ENCODE assay signal across 20 cellular contexts in the genomic region with DNA sequence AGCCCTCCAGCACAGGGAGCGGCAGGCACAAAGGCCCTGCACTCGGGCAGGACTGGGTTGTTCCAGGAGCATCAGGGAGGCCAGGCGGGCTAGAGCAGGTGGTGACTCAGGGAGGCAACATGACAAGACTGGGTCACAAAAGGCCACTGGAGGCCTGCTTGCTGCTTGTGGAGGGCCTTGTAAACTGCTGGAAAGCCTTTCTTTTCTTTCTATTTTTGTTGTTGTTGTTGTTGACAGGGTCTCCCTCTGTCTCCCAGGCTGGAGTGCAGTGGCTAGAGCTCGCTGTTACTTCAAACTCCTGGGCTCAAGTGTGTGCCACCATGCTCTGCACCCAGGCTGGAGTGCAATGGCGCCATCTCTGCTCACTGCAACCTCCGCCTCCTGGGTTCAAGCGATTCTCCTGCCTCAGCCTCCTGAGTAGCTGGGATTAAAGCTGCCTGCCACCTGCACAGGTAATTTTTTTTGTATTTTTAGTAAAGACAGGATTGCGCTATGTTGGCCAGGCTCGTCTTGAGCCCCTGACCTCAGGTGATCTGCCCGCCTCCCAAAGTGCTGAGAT. TPM values are rescaled to one million over a fixed set of nuclear protein-coding genes. Genes with fewer than 3 reads are reported as not detected.
DNase-seq lines count a peak whose midpoint lies in the region; ATAC-seq and TF ChIP-seq lines count a peak whose summit lies in the region.
"Had no signal": no experiment of that assay in that cellular context is flagged by ENCODE, and none has a peak within 500 bp of the region (broad histone marks: within the 10 kb centered on the region; RNA-seq: fewer than 3 reads in every experiment).

No MANE protein-coding gene starts in this region.

- H3K4me2 ChIP-seq in osteoblast (ENCODE audit: insufficient read depth, low read length): peak overlapping the region; percentile 86
- H3K4me2 ChIP-seq: neural progenitor cell had no signal

- TF ChIP-seq CTCF in HEK293 (tag by site-specific recombination; IDR thresholded peaks at IDR 0.05) (peak; percentile 67), WERI-Rb-1 (IDR thresholded peaks at IDR 0.05; ENCODE audit: low read depth, low read length) (peak; percentile 10; the same call in 1 of the 2 replicates), osteoblast (IDR thresholded peaks at IDR 0.05; ENCODE audit: extremely low read depth, low read depth, low read length) (no peak)

- H3K9me3 ChIP-seq in HEK293 (ENCODE audit: control insufficient read depth, insufficient read depth, low read depth, low read length) (no peaks in the 10 kb centered on the region), WERI-Rb-1 (ENCODE audit: severe bottlenecking) (no peaks in the 10 kb centered on the region), osteoblast (ENCODE audit: low read depth, low read length) (no peaks in the 10 kb centered on the region)

- H4K20me1 ChIP-seq in osteoblast (ENCODE audit: insufficient read depth, low read length): no peaks in the 10 kb centered on the region

- DNase-seq in AG08395 (ENCODE audit: low spot score) (peak; percentile 29), WERI-Rb-1 (no peak), osteoblast (ENCODE audit: insufficient read length, low spot score, missing footprints) (no peak), AML-193 (lab: John Stamatoyannopoulos, UW) (no peak)
- no peak for DNase-seq in activated CD8-positive, alpha-beta memory T cell treated with anti-CD3 and anti-CD28 coated beads, Interleukin-2, amount 50 U/mL, for 48 hours
- DNase-seq: activated CD4-positive, alpha-beta T cell treated with anti-CD3 and anti-CD28 coated beads for 36 hours; activated gamma-delta T cell; cerebellar nuclear complex; effector memory CD4-positive, alpha-beta T cell; H7; NCI-H1930; NCI-H510A; retina; stimulated activated CD4-positive, alpha-beta T cell treated with anti-CD3 and anti-CD28 coated beads, Interleukin-2, amount 100 ng/mL, for 24 hours; T-helper 9 cell had no signal

- H3K4me1 ChIP-seq in HEK293 (ENCODE audit: control insufficient read depth, insufficient read depth, low read length) (no peaks in the 10 kb centered on the region; the same call in 1 of the 2 replicates), osteoblast (ENCODE audit: insufficient read depth, low read length) (peaks cover 15% of the 10 kb centered on the region)

- ATAC-seq in GM18517 (IDR thresholded peaks at IDR 0.05; ENCODE audit: unreplicated experiment): no peak
- no peak for ATAC-seq in HG02642 (IDR thresholded peaks at IDR 0.05; ENCODE audit: poor library complexity, unreplicated experiment)
- ATAC-seq: activated CD4-positive, alpha-beta T cell treated with anti-CD3 and anti-CD28 coated beads for 36 hours had no signal

- H3K36me3 ChIP-seq in HEK293 (ENCODE audit: control insufficient read depth in 2 of 2, insufficient read depth in 1 of 2, low read length in 2 of 2) (no peaks in the 10 kb centered on the region), WERI-Rb-1 (no peaks in the 10 kb centered on the region), osteoblast (ENCODE audit: insufficient read depth, low read length) (no peaks in the 10 kb centered on the region)
- H3K36me3 ChIP-seq: neural progenitor cell had no signal

- H3K27me3 ChIP-seq in WERI-Rb-1 (ENCODE audit: insufficient read depth, low read depth, severe bottlenecking): no peaks in the 10 kb centered on the region
- no peaks in the 10 kb centered on the region for H3K27me3 ChIP-seq in osteoblast (ENCODE audit: insufficient read depth, low read length)
- H3K27me3 ChIP-seq: neural progenitor cell had no signal

- CTCF ChIA-PET in HEK293 (lab: Yijun Ruan, JAX): interaction anchor here (0.7 kb wide), 1 partner anchor 124 kb away, joined by 3 read pairs; no protein-coding TSS in a partner anchor

- POLR2A ChIA-PET in HEK293 (lab: Yijun Ruan, JAX): no interaction called here

- no peaks in the 10 kb centered on the region for H3K79me2 ChIP-seq in osteoblast (ENCODE audit: insufficient read depth, low read length)

- H3K4me3 ChIP-seq in HEK293 (ENCODE audit: low read depth, low read length) (no peak overlapping the region), WERI-Rb-1 (ENCODE audit: low read depth, low read length) (no peak overlapping the region), osteoblast (ENCODE audit: insufficient read depth, low read length) (no peak overlapping the region)
- H3K4me3 ChIP-seq: neural progenitor cell had no signal

- H3K27ac ChIP-seq in HEK293 (ENCODE audit: extremely low read depth, low read depth, low read length): no peak overlapping the region
- no peak overlapping the region for H3K27ac ChIP-seq in WERI-Rb-1
- H3K27ac ChIP-seq in osteoblast (ENCODE audit: low read depth, low read length): peak overlapping the region; percentile 90
- H3K27ac ChIP-seq: C4-2B, neural progenitor cell had no signal

- peak overlapping the region; percentile 87 for H2AFZ ChIP-seq in osteoblast (ENCODE audit: low read length)
- H2AFZ ChIP-seq: neural progenitor cell had no signal

TF ChIP-seq in HEK293, 187 proteins besides CTCF, POLR2A, EP300 and RAD21:
- TF ChIP-seq GLIS1 (tag by site-specific recombination; IDR thresholded peaks at IDR 0.05): peak; percentile 25; the same call in 1 of the 2 replicates
- TF ChIP-seq ZFP41 (tag by site-specific recombination; IDR thresholded peaks at IDR 0.05; ENCODE audit: borderline replicate concordance): no peak

RNA-seq across cellular contexts. Expression of a gene that starts 11.8 kb away (rescaled TPM):
- 11.6 and 13.3 TPM in 2 replicates for total RNA-seq in osteoblast
